In genomic region chr1:220788146-220788545, GRCh38 we compare ENCODE assay signal across 17 cellular contexts. TPM values are rescaled to one million over a fixed set of nuclear protein-coding genes. Genes with fewer than 3 reads are reported as not detected.
DNase-seq lines count a peak whose midpoint lies in the region; ATAC-seq, FAIRE-seq and TF ChIP-seq lines count a peak whose summit lies in the region.
"Had no signal": no experiment of that assay in that cellular context is flagged by ENCODE, and none has a peak within 500 bp of the region (broad histone marks: within the 10 kb centered on the region; RNA-seq: fewer than 3 reads in every experiment).

No MANE protein-coding gene starts in this region.

- no peaks in the 10 kb centered on the region for H3K36me3 Mint-ChIP-seq in astrocyte (ENCODE audit: low read depth, unreplicated experiment)

- TF ChIP-seq EP300 in upper lobe of left lung (IDR thresholded peaks at IDR 0.05) = no peak

- H3K4me3 ChIP-seq in astrocyte (ENCODE audit: insufficient read depth, low read depth, low read length) = no peak overlapping the region
- H3K4me3 ChIP-seq in mucosa of rectum (ENCODE audit: low read length in 2 of 2) = peak overlapping the region in 1 of 2 donors; percentile 77
- H3K4me3 ChIP-seq in upper lobe of left lung = peak overlapping the region in 3 of 4 donors; percentile 64 to 76 (median 71)
- H3K4me3 ChIP-seq in testis = peak overlapping the region in 1 of 2 donors; percentile 57
- H3K4me3 ChIP-seq: body of pancreas, GM12878 had no signal

- peak overlapping the region; percentile 85 for H3K4me3 Mint-ChIP-seq in astrocyte (ENCODE audit: unreplicated experiment)
- H3K4me3 Mint-ChIP-seq: activated T-helper 17 cell treated with anti-CD3 and anti-CD28 coated beads, Interleukin-2, amount 50 U/mL, for 72 hours had no signal

- H3K27me3 ChIP-seq in astrocyte (ENCODE audit: insufficient read depth, low read length) = no peaks in the 10 kb centered on the region
- H3K27me3 ChIP-seq in mucosa of rectum (ENCODE audit: control insufficient read depth in 2 of 2, insufficient read depth in 2 of 2, low read length in 2 of 2) = no peaks in the 10 kb centered on the region
- H3K27me3 ChIP-seq in upper lobe of left lung = no peaks in the 10 kb centered on the region
- no peaks in the 10 kb centered on the region for H3K27me3 ChIP-seq in testis
- H3K27me3 ChIP-seq: body of pancreas had no signal

- H3K9me3 Mint-ChIP-seq in astrocyte (ENCODE audit: unreplicated experiment) = no peaks in the 10 kb centered on the region
- H3K9me3 Mint-ChIP-seq: activated T-helper 17 cell treated with anti-CD3 and anti-CD28 coated beads, Interleukin-2, amount 50 U/mL, for 72 hours had no signal

- H2AFZ ChIP-seq in astrocyte (ENCODE audit: low read depth, low read length) = no peak overlapping the region

- H3K36me3 ChIP-seq in astrocyte (ENCODE audit: insufficient read depth, low read length) (no peaks in the 10 kb centered on the region), mucosa of rectum (ENCODE audit: control insufficient read depth in 2 of 2, insufficient read depth in 2 of 2, low read length in 2 of 2) (peaks cover 0 to 6% of the 10 kb centered on the region in 2 donors), upper lobe of left lung (peaks cover 0 to 15% (median 0%) of the 10 kb centered on the region in 4 donors), testis (ENCODE audit: low read depth, missing control alignments) (no peaks in the 10 kb centered on the region)

- H3K4me1 Mint-ChIP-seq in astrocyte (ENCODE audit: low read depth, unreplicated experiment) = peaks cover 6% of the 10 kb centered on the region
- H3K4me1 Mint-ChIP-seq: activated T-helper 17 cell treated with anti-CD3 and anti-CD28 coated beads, Interleukin-2, amount 50 U/mL, for 72 hours had no signal

- TF ChIP-seq POLR2A in upper lobe of left lung (IDR thresholded peaks at IDR 0.05) = no peak
- TF ChIP-seq POLR2A in testis (IDR thresholded peaks at IDR 0.05) = no peak

- no peaks in the 10 kb centered on the region for H3K79me2 ChIP-seq in astrocyte (ENCODE audit: insufficient read depth, low read length)

- peak overlapping the region; percentile 42 for H3K4me2 ChIP-seq in astrocyte (ENCODE audit: low read length)

- peaks cover 6% of the 10 kb centered on the region for H3K27me3 Mint-ChIP-seq in astrocyte (ENCODE audit: low read depth, unreplicated experiment)

- intact Hi-C loops in testis (cut with DNase I; ENCODE audit: low total_unique reads) = no loop called here

- no peak overlapping the region for H3K27ac Mint-ChIP-seq in astrocyte (ENCODE audit: unreplicated experiment)
- H3K27ac Mint-ChIP-seq: activated T-helper 17 cell treated with anti-CD3 and anti-CD28 coated beads, Interleukin-2, amount 50 U/mL, for 72 hours had no signal

- WGBS in upper lobe of left lung, 2 donors = 38 to 52% methylated on average over 7 to 9 of the region's 9 CpGs
- 39 to 58% methylated on average over 9 of the region's 9 CpGs for WGBS in testis, 2 donors

- peaks cover 9% of the 10 kb centered on the region for H3K4me1 ChIP-seq in astrocyte (ENCODE audit: insufficient read depth, low read length)
- peaks cover 15 to 23% of the 10 kb centered on the region in 2 donors for H3K4me1 ChIP-seq in mucosa of rectum (ENCODE audit: control insufficient read depth in 2 of 2, insufficient read depth in 2 of 2, low read length in 2 of 2)
- H3K4me1 ChIP-seq in upper lobe of left lung = peaks cover 33 to 50% (median 44%) of the 10 kb centered on the region in 4 donors
- H3K4me1 ChIP-seq in testis = peaks cover 8% of the 10 kb centered on the region

- DNase-seq in NCI-H1105 treated with DMSO at 0.1 percent for 48 hours (lab: John Stamatoyannopoulos, UW) = peak; percentile 26
- no peak for DNase-seq in NCI-H1105 (lab: John Stamatoyannopoulos, UW)
- DNase-seq in astrocyte (ENCODE audit: low read depth) = peak; percentile 15
- DNase-seq in upper lobe of left lung = peak in 1 of 2 donors; percentile 41
- no peak for DNase-seq in DMS153 treated with DMSO at 0.1 percent for 48 hours (lab: John Stamatoyannopoulos, UW; ENCODE audit: unreplicated experiment)
- DNase-seq in effector CD8-positive, alpha-beta T cell (lab: John Stamatoyannopoulos, UW) = no peak
- no peak for DNase-seq in testis
- DNase-seq: activated CD4-positive, alpha-beta T cell treated with anti-CD3 and anti-CD28 coated beads for 48 hours; body of pancreas; heart left ventricle; mesenchymal stem cell; NK-92 treated with Interleukin-12 subunit alpha and Interleukin-12 subunit beta, amount 100 ng/mL, for 24 hours; T-helper 1 cell had no signal

- no peak overlapping the region for H3K9ac ChIP-seq in astrocyte (ENCODE audit: low read length)
- H3K9ac ChIP-seq in mucosa of rectum (ENCODE audit: low read depth in 1 of 2, low read length in 2 of 2) = peak overlapping the region; percentile 32 to 39

- no peak for FAIRE-seq in astrocyte (lab: Jason Lieb, UNC)
- FAIRE-seq: A204.1, GM12878 had no signal

- H4K20me1 ChIP-seq in astrocyte (ENCODE audit: insufficient read depth, low read length) = no peaks in the 10 kb centered on the region

- H3K9me3 ChIP-seq in astrocyte (ENCODE audit: insufficient read depth, low read depth, low read length) (no peaks in the 10 kb centered on the region), mucosa of rectum (ENCODE audit: control insufficient read depth in 2 of 2, low read length in 2 of 2) (no peaks in the 10 kb centered on the region), upper lobe of left lung (no peaks in the 10 kb centered on the region), testis (no peaks in the 10 kb centered on the region)
- H3K9me3 ChIP-seq: body of pancreas, heart left ventricle had no signal

- no peak for TF ChIP-seq CTCF in astrocyte (IDR thresholded peaks at IDR 0.05; ENCODE audit: insufficient read depth, low read depth, low read length)
- TF ChIP-seq CTCF in upper lobe of left lung (IDR thresholded peaks at IDR 0.05) = no peak
- TF ChIP-seq CTCF in testis (IDR thresholded peaks at IDR 0.05) = no peak

- H3K27ac ChIP-seq in astrocyte (ENCODE audit: low read depth, low read length) (no peak overlapping the region), mucosa of rectum (ENCODE audit: low read depth in 2 of 2, low read length in 2 of 2) (peak overlapping the region; percentile 10 to 83), upper lobe of left lung (peak overlapping the region; percentile 54 to 88 (median 80)), testis (no peak overlapping the region)

- ATAC-seq in upper lobe of left lung (ENCODE audit: low FRiP score in 2 of 2) = no peak
- ATAC-seq: activated T-helper 17 cell treated with anti-CD3 and anti-CD28 coated beads, Interleukin-2, amount 50 U/mL, for 72 hours; body of pancreas; GM12878 had no signal

RNA-seq across cellular contexts. Expression of gene MTARC1, which starts 1.4 kb away (rescaled TPM):
- total RNA-seq in astrocyte (4.5 and 8.5 TPM in 2 replicates), upper lobe of left lung (10 to 100 TPM in 5 of 6 donors, 1 to 10 TPM in 1; 10.0 to 41.7 (median 22.3) TPM), testis (1 to 10 TPM in 1 of 2 donors, under 1 TPM in 1; 0.93 to 1.1 TPM)
- 2.3 TPM for polyA plus RNA-seq in testis (ENCODE audit: insufficient read depth, low read depth, low replicate concordance)

RNA-seq across cellular contexts. Expression of gene MTARC2, which starts 40.0 kb away (rescaled TPM):
- total RNA-seq in astrocyte (3.1 and 3.9 TPM in 2 replicates), upper lobe of left lung (100 to 1,000 TPM in 1 of 6 donors, 10 to 100 TPM in 5; 44.2 to 125 (median 62.0) TPM), testis (10 to 100 TPM; 56.7 to 58.7 TPM)
- polyA plus RNA-seq in testis (ENCODE audit: insufficient read depth, low read depth, low replicate concordance) = 28.5 TPM
- total RNA-seq: activated T-helper 17 cell treated with anti-CD3 and anti-CD28 coated beads, Interleukin-2, amount 50 U/mL, for 72 hours had no signal

Comparison
In these comparisons a context has a peak if more than half of its experiments do, and no peak if none do; other contexts are left out.
1. DNase-seq: peak in NCI-H1105 treated with DMSO at 0.1 percent for 48 hours (single experiment) and astrocyte (single experiment); none in NCI-H1105 (single experiment), DMS153 treated with DMSO at 0.1 percent for 48 hours (single experiment), effector CD8-positive, alpha-beta T cell (single experiment) and testis (single experiment).
2. H3K27ac ChIP-seq: peak in mucosa of rectum (2 of 2) and upper lobe of left lung (4 of 4); none in astrocyte (single experiment) and testis (0 of 2).